ENCODE assay signal across 8 cellular contexts in genomic region chr2:165795011-165795410, GRCh38. TPM values are rescaled to one million over a fixed set of nuclear protein-coding genes. Genes with fewer than 3 reads are reported as not detected.
DNase-seq lines count a peak whose midpoint lies in the region; ATAC-seq, FAIRE-seq and TF ChIP-seq lines count a peak whose summit lies in the region.

No MANE protein-coding gene starts in this region.

- no peak for TF ChIP-seq CTCF in mucosa of descending colon (IDR thresholded peaks at IDR 0.05)

- peak overlapping the region; percentile 81 for H3K27ac Mint-ChIP-seq in activated T-helper 17 cell treated with anti-CD3 and anti-CD28 coated beads, Interleukin-2, amount 50 U/mL, for 72 hours

- H3K36me3 ChIP-seq in mucosa of descending colon (ENCODE audit: low read depth), result no peaks in the 10 kb centered on the region

- H3K9me3 ChIP-seq in mucosa of descending colon, result no peaks in the 10 kb centered on the region

- intact Hi-C loops in mucosa of descending colon (cut with DNase I, micrococcal nuclease), result no loop called here

- no peak for TF ChIP-seq POLR2A in GM12892 (IDR thresholded peaks at IDR 0.05; ENCODE audit: low read depth, low read length)

- peaks cover 6% of the 10 kb centered on the region for H3K36me3 Mint-ChIP-seq in activated T-helper 17 cell treated with anti-CD3 and anti-CD28 coated beads, Interleukin-2, amount 50 U/mL, for 72 hours (ENCODE audit: low read depth)

- peaks cover 24% of the 10 kb centered on the region for H3K4me1 Mint-ChIP-seq in activated T-helper 17 cell treated with anti-CD3 and anti-CD28 coated beads, Interleukin-2, amount 50 U/mL, for 72 hours

- DNase-seq in GM12892 (ENCODE audit: insufficient read length), result no peak
- DNase-seq in mucosa of descending colon, result peak in 1 of 3 donors; percentile 39
- no peak for DNase-seq in SHP77 treated with DMSO at 0.1 percent for 48 hours (lab: John Stamatoyannopoulos, UW)
- DNase-seq in left lobe of liver (ENCODE audit: low spot score), result no peak
- DNase-seq in NCI-H2029 (lab: John Stamatoyannopoulos, UW), result no peak

- peak overlapping the region; percentile 83 for H3K4me3 Mint-ChIP-seq in activated T-helper 17 cell treated with anti-CD3 and anti-CD28 coated beads, Interleukin-2, amount 50 U/mL, for 72 hours

- H3K4me3 ChIP-seq in mucosa of descending colon, result peak overlapping the region; percentile 71

- peak; percentile 15 for ATAC-seq in HG02870 (IDR thresholded peaks at IDR 0.05; ENCODE audit: unreplicated experiment)
- ATAC-seq in activated T-helper 17 cell treated with anti-CD3 and anti-CD28 coated beads, Interleukin-2, amount 50 U/mL, for 72 hours (replicated peaks), result peak; percentile 45
- ATAC-seq in mucosa of descending colon, result peak; percentile 53
- ATAC-seq in left lobe of liver, result no peak
- ATAC-seq in GM19023 (IDR thresholded peaks at IDR 0.05; ENCODE audit: unreplicated experiment), result no peak

- FAIRE-seq in GM12892 (lab: Jason Lieb, UNC), result peak; percentile 56

- no peaks in the 10 kb centered on the region for H3K9me3 Mint-ChIP-seq in activated T-helper 17 cell treated with anti-CD3 and anti-CD28 coated beads, Interleukin-2, amount 50 U/mL, for 72 hours

- peaks cover 26% of the 10 kb centered on the region for H3K27me3 Mint-ChIP-seq in activated T-helper 17 cell treated with anti-CD3 and anti-CD28 coated beads, Interleukin-2, amount 50 U/mL, for 72 hours

- H3K4me1 ChIP-seq in mucosa of descending colon (ENCODE audit: low read depth), result peaks cover 8% of the 10 kb centered on the region

RNA-seq across cellular contexts. Expression of gene GALNT3, which starts 1.0 kb away (rescaled TPM):
- 1.3 TPM for polyA plus RNA-seq in GM12892 (2012; ENCODE audit: missing spikeins)
- total RNA-seq in activated T-helper 17 cell treated with anti-CD3 and anti-CD28 coated beads, Interleukin-2, amount 50 U/mL, for 72 hours, result 10 to 100 TPM in 1 of 2 donors, 1 to 10 TPM in 1; 8.9 to 10.8 TPM
- total RNA-seq in mucosa of descending colon, result 10 to 100 TPM; 33.4 to 82.8 (median 81.0) TPM
- 1.1 TPM for total RNA-seq in left lobe of liver

Comparison
In these comparisons a context has a peak if more than half of its experiments do, and no peak if none do; other contexts are left out.
1. ATAC-seq: peak in HG02870 (single experiment), activated T-helper 17 cell treated with anti-CD3 and anti-CD28 coated beads, Interleukin-2, amount 50 U/mL, for 72 hours (single experiment) and mucosa of descending colon (single experiment); none in left lobe of liver (single experiment) and GM19023 (single experiment).